In genomic region chr22:42419328-42419881, GRCh38 we compare ENCODE assay signal across 14 cellular contexts. TPM values are rescaled to one million over a fixed set of nuclear protein-coding genes. Genes with fewer than 3 reads are reported as not detected.
A peak's percentile ranks its signal among the peaks of the same experiment; 100 is the strongest.
DNase-seq lines count a peak whose midpoint lies in the region; ATAC-seq and TF ChIP-seq lines count a peak whose summit lies in the region.
"Had no signal": no experiment of that assay in that cellular context is flagged by ENCODE, and none has a peak within 500 bp of the region (broad histone marks: within the 10 kb centered on the region; RNA-seq: fewer than 3 reads in every experiment).

No MANE protein-coding gene starts in this region.

- H3K27me3 ChIP-seq in HL-60 (ENCODE audit: insufficient read depth, poor library complexity, severe bottlenecking) (no peaks in the 10 kb centered on the region), skeletal muscle satellite cell (ENCODE audit: control insufficient read depth, insufficient read depth, low read length) (peaks cover 57% of the 10 kb centered on the region)

- no peak overlapping the region for H3K4me3 ChIP-seq in HL-60 (replicated peaks; ENCODE audit: insufficient read depth, low read length)
- H3K4me3 ChIP-seq in skeletal muscle satellite cell (ENCODE audit: low read length) = peak overlapping the region; percentile 42
- H3K4me3 ChIP-seq: SK-N-MC had no signal

- peak in 1 of 2 experiments; percentile 66 for DNase-seq in HL-60 (ENCODE audit: low read depth in 1 of 2, low spot score in 1 of 2)
- DNase-seq in activated effector memory CD4-positive, alpha-beta T cell treated with Interleukin-2 at 50 U/mL for 16 hours = no peak
- DNase-seq in NCI-H2081 treated with DMSO at 0.1 percent for 48 hours (lab: John Stamatoyannopoulos, UW) = no peak
- DNase-seq in 8988T = no peak
- no peak for DNase-seq in SKM-1 treated with dmso at 0.1 percent for 144 hours (lab: John Stamatoyannopoulos, UW; ENCODE audit: unreplicated experiment)
- DNase-seq: activated CD4-positive, alpha-beta T cell treated with anti-CD3 and anti-CD28 coated beads for 4 hours; activated gamma-delta T cell treated with Interleukin-2 at 50 U/mL for 16 hours; NCI-H510A had no signal

- H3K4me2 ChIP-seq in skeletal muscle satellite cell (ENCODE audit: low read length) = peak overlapping the region; percentile 71

- H3K9ac ChIP-seq in skeletal muscle satellite cell (ENCODE audit: low read depth, low read length) = no peak overlapping the region

- ATAC-seq in GM18502 (IDR thresholded peaks at IDR 0.05; ENCODE audit: poor library complexity, unreplicated experiment) = peak; percentile 75
- peak; percentile 44 for ATAC-seq in esophagus mucosa

- no peak for TF ChIP-seq CTCF in HL-60 (IDR thresholded peaks at IDR 0.05; ENCODE audit: insufficient read depth, low read length)

- H3K4me1 ChIP-seq in skeletal muscle satellite cell (ENCODE audit: control insufficient read depth, insufficient read depth, low read length) = peaks cover 8% of the 10 kb centered on the region

- H3K36me3 ChIP-seq in skeletal muscle satellite cell (ENCODE audit: insufficient read depth, low read length) = no peaks in the 10 kb centered on the region

- no peaks in the 10 kb centered on the region for H3K9me3 ChIP-seq in skeletal muscle satellite cell (replicated peaks; ENCODE audit: low read length)

- H3K27ac ChIP-seq in HL-60 (replicated peaks) = peak overlapping the region; percentile 59
- H3K27ac ChIP-seq: SK-N-MC had no signal

RNA-seq across cellular contexts. Expression of gene NFAM1, which starts 12.8 kb away (rescaled TPM):
- 0.88 TPM for total RNA-seq in esophagus mucosa
- total RNA-seq in skeletal muscle satellite cell (2012; rRNA removed) = not detected in 2 replicates
- total RNA-seq: fibroblast of villous mesenchyme, pulmonary artery endothelial cell had no signal
